In genomic region chr14:68283378-68284123, GRCh38 we compare ENCODE assay signal across 8 cellular contexts.
DNase-seq lines count a peak whose midpoint lies in the region; ATAC-seq and TF ChIP-seq lines count a peak whose summit lies in the region.

No MANE protein-coding gene starts in this region.

- H3K27me3 ChIP-seq in Loucy (ENCODE audit: insufficient read depth, low read length, poor library complexity, severe bottlenecking) (no peaks in the 10 kb centered on the region), neutrophil (peaks cover 16% of the 10 kb centered on the region)

- TF ChIP-seq CTCF in Loucy (conservative IDR thresholded peaks at IDR 0.05; ENCODE audit: low read length) (no peak), neutrophil (IDR thresholded peaks at IDR 0.05) (no peak)

- H3K36me3 ChIP-seq in Loucy (ENCODE audit: insufficient read depth, low read length) (no peaks in the 10 kb centered on the region), neutrophil (no peaks in the 10 kb centered on the region)

- no peak overlapping the region for H2AFZ ChIP-seq in Loucy (ENCODE audit: low read length)

- H3K9me3 ChIP-seq in Loucy (ENCODE audit: insufficient read depth, low read depth, low read length) (no peaks in the 10 kb centered on the region), neutrophil (no peaks in the 10 kb centered on the region)

- peaks cover 94% of the 10 kb centered on the region for H3K4me1 ChIP-seq in Loucy (ENCODE audit: insufficient read depth, low read length, poor library complexity, severe bottlenecking)
- peaks cover 30 to 34% of the 10 kb centered on the region in 2 experiments for H3K4me1 ChIP-seq in neutrophil (ENCODE audit: control insufficient read depth in 1 of 2, insufficient read depth in 1 of 2, low read depth in 1 of 2, low read length in 1 of 2)

- peak overlapping the region; percentile 35 for H3K4me3 ChIP-seq in Loucy (ENCODE audit: low read length, poor library complexity, severe bottlenecking)
- H3K4me3 ChIP-seq in neutrophil (ENCODE audit: low read depth in 1 of 2, low read length in 1 of 2), result peak overlapping the region in 1 of 2 experiments; percentile 16

- no peaks in the 10 kb centered on the region for H4K20me1 ChIP-seq in Loucy (ENCODE audit: insufficient read depth, low read length, poor library complexity, severe bottlenecking)

- H3K4me2 ChIP-seq in Loucy (ENCODE audit: low read depth, low read length, poor library complexity, severe bottlenecking), result peak overlapping the region; percentile 62

- no peaks in the 10 kb centered on the region for H3K79me2 ChIP-seq in Loucy (ENCODE audit: insufficient read depth, low read length)

- H3K9me2 ChIP-seq in Loucy (replicated peaks; ENCODE audit: low read depth, low read length), result no peaks in the 10 kb centered on the region

- peak overlapping the region; percentile 35 for H3K27ac ChIP-seq in neutrophil

- peak overlapping the region; percentile 76 for H3K9ac ChIP-seq in Loucy (ENCODE audit: low read depth, low read length, poor library complexity, severe bottlenecking)

- peak; percentile 34 for ATAC-seq in GM21360 (IDR thresholded peaks at IDR 0.05; ENCODE audit: unreplicated experiment)

- peak; percentile 37 for DNase-seq in activated naive CD4-positive, alpha-beta T cell treated with anti-CD3 and anti-CD28 coated beads, Interleukin-2, amount 50 U/mL, for 16 hours
- DNase-seq in DMS153 treated with DMSO at 0.1 percent for 48 hours (lab: John Stamatoyannopoulos, UW; ENCODE audit: unreplicated experiment), result no peak
- no peak for DNase-seq in NCI-H524 (lab: John Stamatoyannopoulos, UW)
- no peak for DNase-seq in cerebellum (ENCODE audit: low spot score)
- no peak for DNase-seq in DMS53 (lab: John Stamatoyannopoulos, UW)

- H3F3A ChIP-seq in Loucy (ENCODE audit: low read depth), result peaks cover 30% of the 10 kb centered on the region
